25 cellular contexts compared by ENCODE assay signal in the genomic region with DNA sequence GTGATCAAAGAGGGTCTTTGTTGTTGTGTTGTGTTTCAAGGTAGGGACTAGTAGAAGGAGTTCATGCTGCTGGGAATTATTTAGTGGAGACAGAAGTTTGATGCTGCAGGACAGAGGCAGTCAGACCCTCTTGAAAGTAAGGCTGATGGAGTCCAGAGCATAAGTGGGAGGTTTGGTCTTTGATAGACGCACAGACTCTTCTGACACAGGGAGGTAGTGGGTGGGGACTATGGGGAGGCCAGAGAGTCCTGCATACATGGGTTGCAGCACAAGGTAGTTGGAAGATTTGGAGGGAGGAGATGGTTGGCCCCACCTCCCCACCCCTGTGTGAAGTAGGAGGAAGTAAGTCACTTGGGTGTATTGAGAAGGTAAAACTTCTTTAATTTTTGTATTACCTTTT.
"Had no signal": no experiment of that assay in that cellular context is flagged by ENCODE, and none has a peak within 500 bp of the region (broad histone marks: within the 10 kb centered on the region; RNA-seq: fewer than 3 reads in every experiment).

No MANE protein-coding gene starts in this region.

- H3K4me3 ChIP-seq: esophagus squamous epithelium, lower lobe of right lung, right lobe of liver, thoracic aorta, upper lobe of right lung had no signal

- H3K27ac Mint-ChIP-seq: activated CD4-positive, alpha-beta memory T cell treated with anti-CD3 and anti-CD28 coated beads for 36 hours; activated CD4-positive, alpha-beta T cell treated with anti-CD3 and anti-CD28 coated beads, Interleukin-2, amount 10 ng/mL, durations not matched to agents 24 days and 14 days; activated naive CD4-positive, alpha-beta T cell treated with anti-CD3 and anti-CD28 coated beads, Interleukin-2, amount 50 U/mL, for 24 hours; activated T-cell treated with anti-CD3 and anti-CD28 coated beads, Interleukin-2, amount 50 U/mL, for 24 hours; natural killer cell; progenitor cell of endocrine pancreas; stimulated activated effector memory CD8-positive, alpha-beta T cell treated with anti-CD3 and anti-CD28 coated beads, Interleukin-12 subunit alpha, Interleukin-12 subunit beta, amount 100 ng/mL, for 72 hours; stimulated activated naive CD8-positive, alpha-beta T cell treated with anti-CD3 and anti-CD28 coated beads, Interleukin-15, Interleukin-2, amounts not matched to agents 100 ng/mL and 50 ng/mL, for 24 hours had no signal

- H3K9me3 ChIP-seq: esophagus squamous epithelium, lower lobe of right lung, neutrophil, right lobe of liver, thoracic aorta, upper lobe of right lung had no signal

- H3K4me3 Mint-ChIP-seq: activated CD4-positive, alpha-beta memory T cell treated with anti-CD3 and anti-CD28 coated beads for 36 hours; activated CD4-positive, alpha-beta T cell treated with anti-CD3 and anti-CD28 coated beads, Interleukin-2, amount 10 ng/mL, durations not matched to agents 24 days and 14 days; activated naive CD4-positive, alpha-beta T cell treated with anti-CD3 and anti-CD28 coated beads, Interleukin-2, amount 50 U/mL, for 24 hours; activated T-cell treated with anti-CD3 and anti-CD28 coated beads, Interleukin-2, amount 50 U/mL, for 24 hours; natural killer cell; stimulated activated effector memory CD8-positive, alpha-beta T cell treated with anti-CD3 and anti-CD28 coated beads, Interleukin-12 subunit alpha, Interleukin-12 subunit beta, amount 100 ng/mL, for 72 hours; stimulated activated naive CD8-positive, alpha-beta T cell treated with anti-CD3 and anti-CD28 coated beads, Interleukin-15, Interleukin-2, amounts not matched to agents 100 ng/mL and 50 ng/mL, for 24 hours had no signal

- H3K36me3 ChIP-seq: esophagus squamous epithelium, lower lobe of right lung, neutrophil, right lobe of liver, thoracic aorta, upper lobe of right lung had no signal

- H3K9me3 Mint-ChIP-seq: activated CD4-positive, alpha-beta memory T cell treated with anti-CD3 and anti-CD28 coated beads for 36 hours; activated CD4-positive, alpha-beta T cell treated with anti-CD3 and anti-CD28 coated beads, Interleukin-2, amount 10 ng/mL, durations not matched to agents 24 days and 14 days; activated naive CD4-positive, alpha-beta T cell treated with anti-CD3 and anti-CD28 coated beads, Interleukin-2, amount 50 U/mL, for 24 hours; activated T-cell treated with anti-CD3 and anti-CD28 coated beads, Interleukin-2, amount 50 U/mL, for 24 hours; natural killer cell; stimulated activated effector memory CD8-positive, alpha-beta T cell treated with anti-CD3 and anti-CD28 coated beads, Interleukin-12 subunit alpha, Interleukin-12 subunit beta, amount 100 ng/mL, for 72 hours; stimulated activated naive CD8-positive, alpha-beta T cell treated with anti-CD3 and anti-CD28 coated beads, Interleukin-15, Interleukin-2, amounts not matched to agents 100 ng/mL and 50 ng/mL, for 24 hours had no signal

- H3K27ac ChIP-seq: esophagus squamous epithelium, lower lobe of right lung, neutrophil, right lobe of liver, thoracic aorta, upper lobe of right lung had no signal

- ATAC-seq: left lobe of liver; lower lobe of right lung; natural killer cell; right lobe of liver; stimulated activated effector memory CD8-positive, alpha-beta T cell treated with anti-CD3 and anti-CD28 coated beads, Interleukin-12 subunit alpha, Interleukin-12 subunit beta, amount 100 ng/mL, for 72 hours; upper lobe of right lung had no signal

- H3K36me3 Mint-ChIP-seq: activated CD4-positive, alpha-beta memory T cell treated with anti-CD3 and anti-CD28 coated beads for 36 hours; activated naive CD4-positive, alpha-beta T cell treated with anti-CD3 and anti-CD28 coated beads, Interleukin-2, amount 50 U/mL, for 24 hours; natural killer cell had no signal

- H3K27me3 ChIP-seq: esophagus squamous epithelium, right lobe of liver, upper lobe of right lung had no signal

- DNase-seq: activated CD4-positive, alpha-beta memory T cell treated with anti-CD3 and anti-CD28 coated beads for 36 hours; activated CD4-positive, alpha-beta T cell treated with anti-CD3 and anti-CD28 coated beads, Interleukin-2, amount 10 ng/mL, durations not matched to agents 24 days and 14 days; activated CD4-positive, CD25-positive, alpha-beta regulatory T cell treated with anti-CD3 and anti-CD28 coated beads, Interleukin-2, amount 50 U/mL, for 72 hours; activated CD8-positive, alpha-beta memory T cell treated with anti-CD3 and anti-CD28 coated beads, Interleukin-2, amount 50 U/mL, for 48 hours; activated gamma-delta T cell treated with Interleukin-2 at 50 U/mL for 16 hours; activated T-cell treated with anti-CD3 and anti-CD28 coated beads, Interleukin-2, amount 50 U/mL, for 24 hours; dermis blood vessel endothelial cell; effector CD4-positive, alpha-beta T cell; esophagus squamous epithelium; foreskin melanocyte; kidney glomerular epithelial cell; lower lobe of right lung; mesendoderm; natural killer cell; right lobe of liver; stimulated activated CD4-positive, alpha-beta T cell treated with anti-CD3 and anti-CD28 coated beads, Interleukin-4, amount 100 ng/mL, for 24 hours; T-helper 9 cell; upper lobe of right lung had no signal

- H3K4me1 ChIP-seq: lower lobe of right lung, upper lobe of right lung had no signal
